Comparison of ENCODE assay signal across 1 cellular context in genomic region chr3:151476344-151477018, GRCh38.
TF ChIP-seq lines count a peak whose summit lies in the region.

No MANE protein-coding gene starts in this region.

TF ChIP-seq in K562, 482 proteins besides CTCF, POLR2A, EP300 and RAD21:
- TF ChIP-seq CBFA2T3 (IDR thresholded peaks at IDR 0.05) (peak; percentile 58), CC2D1A (IDR thresholded peaks at IDR 0.05) (peak; percentile 52; the same call in 1 of the 2 replicates), ZBTB40 (IDR thresholded peaks at IDR 0.05) (peak; percentile 72), ZBTB40 (CRISPR knock-in tag; IDR thresholded peaks at IDR 0.05) (no peak), ETV1 (tag; conservative IDR thresholded peaks at IDR 0.05; ENCODE audit: low read depth) (peak; percentile 70), ZNF707 (CRISPR knock-in tag; conservative IDR thresholded peaks at IDR 0.05) (no peak), GABPA (tag; conservative IDR thresholded peaks at IDR 0.05; ENCODE audit: low read depth) (peak; percentile 63), EHMT2 (IDR thresholded peaks at IDR 0.05) (peak; percentile 89), DMBX1 (CRISPR knock-in tag; IDR thresholded peaks at IDR 0.05; ENCODE audit: borderline replicate concordance) (peak; percentile 49; the same call in 1 of the 2 replicates), CBX3 (IDR thresholded peaks at IDR 0.05; ENCODE audit: borderline replicate concordance in 1 of 2, low read length in 2 of 2) (peak in 1 of 2 experiments; percentile 55; a peak in 1 of 3 replicates), RUNX1 (IDR thresholded peaks at IDR 0.05; ENCODE audit: low read depth) (no peak), TRIM24 (IDR thresholded peaks at IDR 0.05) (peak; percentile 37 to 38; a peak in 2 of 4 replicates), NFIC (IDR thresholded peaks at IDR 0.05) (0 out of 2 replicates have a peak, but pooled peaks have one; percentile 9), FOXM1 (IDR thresholded peaks at IDR 0.05; ENCODE audit: low read depth) (peak; percentile 13; the same call in 1 of the 2 replicates), FOXM1 (CRISPR knock-in tag; IDR thresholded peaks at IDR 0.05; ENCODE audit: low read depth) (no peak), ATF1 (CRISPR knock-in tag; IDR thresholded peaks at IDR 0.05) (no peak), ATF1 (tag; IDR thresholded peaks at IDR 0.05) (0 out of 2 replicates have a peak, but pooled peaks have one; percentile 13), TCF7 (IDR thresholded peaks at IDR 0.05; ENCODE audit: borderline replicate concordance) (no peak), TAL1 (IDR thresholded peaks at IDR 0.05) (peak; percentile 41; the same call in 1 of the 2 replicates)
